1 cellular context compared by ENCODE assay signal in genomic region chr18:32095571-32096229, GRCh38.
TF ChIP-seq lines count a peak whose summit lies in the region.

No MANE protein-coding gene starts in this region.

TF ChIP-seq in liver, 16 proteins besides CTCF, POLR2A, EP300 and RAD21 (continued from another document):
- TF ChIP-seq ZBTB33 (IDR thresholded peaks at IDR 0.05) (no peak), JUND (IDR thresholded peaks at IDR 0.05) (peak in 1 of 2 donors; percentile 60), RXRA (IDR thresholded peaks at IDR 0.05) (peak; percentile 47 to 49), YY1 (IDR thresholded peaks at IDR 0.05) (no peak), FOXA2 (IDR thresholded peaks at IDR 0.05) (no peak), HNF4G (IDR thresholded peaks at IDR 0.05) (peak; percentile 82), GABPA (IDR thresholded peaks at IDR 0.05 in 1 of 2, conservative IDR thresholded peaks at IDR 0.05 in 1 of 2) (no peak), SP1 (IDR thresholded peaks at IDR 0.05) (peak; percentile 74), FOXA1 (IDR thresholded peaks at IDR 0.05) (no peak)
